In the genomic region with DNA sequence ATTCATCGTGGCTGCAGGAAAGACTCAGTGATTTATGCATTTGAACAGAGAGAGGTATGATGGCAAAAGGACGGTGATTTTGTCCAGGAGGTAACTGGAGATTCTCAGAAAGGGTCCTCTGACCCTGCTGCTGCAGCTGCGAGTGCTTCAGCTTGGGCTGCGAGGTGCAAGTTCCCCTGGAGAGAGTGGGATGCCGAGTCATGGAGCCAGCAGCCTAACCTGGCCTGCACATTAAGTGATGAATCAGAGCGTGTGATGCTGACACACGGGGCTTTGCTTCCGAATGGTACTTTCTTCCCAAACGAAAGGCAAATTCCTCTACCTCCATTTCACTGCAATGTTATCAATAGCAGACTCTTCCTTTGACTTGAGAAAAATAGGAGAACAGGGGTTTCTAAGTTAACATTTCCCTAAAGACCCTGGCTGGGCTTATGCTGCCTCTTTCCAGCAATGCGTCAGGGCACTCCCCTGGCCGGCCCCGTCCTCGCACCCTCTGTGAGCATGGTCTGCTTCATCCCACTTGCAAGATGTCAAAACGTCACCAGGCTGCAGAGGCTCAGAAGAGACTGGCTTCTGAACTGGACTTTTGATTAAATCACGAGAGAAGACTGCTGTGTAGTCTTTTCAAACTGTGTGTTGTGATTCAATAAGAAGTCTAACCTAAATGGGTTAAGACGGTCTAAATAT, we compare ENCODE assay signal across 1 cellular context.
TF ChIP-seq lines count a peak whose summit lies in the region.

No MANE protein-coding gene starts in this region.

TF ChIP-seq in WTC11, 78 proteins besides CTCF, POLR2A, EP300 and RAD21 (continued from another document):
- TF ChIP-seq, protein P1, sequence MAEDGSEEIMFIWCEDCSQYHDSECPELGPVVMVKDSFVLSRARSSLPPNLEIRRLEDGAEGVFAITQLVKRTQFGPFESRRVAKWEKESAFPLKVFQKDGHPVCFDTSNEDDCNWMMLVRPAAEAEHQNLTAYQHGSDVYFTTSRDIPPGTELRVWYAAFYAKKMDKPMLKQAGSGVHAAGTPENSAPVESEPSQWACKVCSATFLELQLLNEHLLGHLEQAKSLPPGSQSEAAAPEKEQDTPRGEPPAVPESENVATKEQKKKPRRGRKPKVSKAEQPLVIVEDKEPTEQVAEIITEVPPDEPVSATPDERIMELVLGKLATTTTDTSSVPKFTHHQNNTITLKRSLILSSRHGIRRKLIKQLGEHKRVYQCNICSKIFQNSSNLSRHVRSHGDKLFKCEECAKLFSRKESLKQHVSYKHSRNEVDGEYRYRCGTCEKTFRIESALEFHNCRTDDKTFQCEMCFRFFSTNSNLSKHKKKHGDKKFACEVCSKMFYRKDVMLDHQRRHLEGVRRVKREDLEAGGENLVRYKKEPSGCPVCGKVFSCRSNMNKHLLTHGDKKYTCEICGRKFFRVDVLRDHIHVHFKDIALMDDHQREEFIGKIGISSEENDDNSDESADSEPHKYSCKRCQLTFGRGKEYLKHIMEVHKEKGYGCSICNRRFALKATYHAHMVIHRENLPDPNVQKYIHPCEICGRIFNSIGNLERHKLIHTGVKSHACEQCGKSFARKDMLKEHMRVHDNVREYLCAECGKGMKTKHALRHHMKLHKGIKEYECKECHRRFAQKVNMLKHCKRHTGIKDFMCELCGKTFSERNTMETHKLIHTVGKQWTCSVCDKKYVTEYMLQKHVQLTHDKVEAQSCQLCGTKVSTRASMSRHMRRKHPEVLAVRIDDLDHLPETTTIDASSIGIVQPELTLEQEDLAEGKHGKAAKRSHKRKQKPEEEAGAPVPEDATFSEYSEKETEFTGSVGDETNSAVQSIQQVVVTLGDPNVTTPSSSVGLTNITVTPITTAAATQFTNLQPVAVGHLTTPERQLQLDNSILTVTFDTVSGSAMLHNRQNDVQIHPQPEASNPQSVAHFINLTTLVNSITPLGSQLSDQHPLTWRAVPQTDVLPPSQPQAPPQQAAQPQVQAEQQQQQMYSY (CRISPR knock-in tag; IDR thresholded peaks at IDR 0.05) = no peak
- TF ChIP-seq ZNF138 (CRISPR knock-in tag; conservative IDR thresholded peaks at IDR 0.05) (no peak), NR1H2 (CRISPR knock-in tag; IDR thresholded peaks at IDR 0.05) (no peak)
TF ChIP-seq in WTC11: peak in this region for 0.
